ENCODE assay signal across 8 cellular contexts in genomic region chr6:87473419-87473903, GRCh38. TPM values are rescaled to one million over a fixed set of nuclear protein-coding genes. Genes with fewer than 3 reads are reported as not detected.
DNase-seq lines count a peak whose midpoint lies in the region; ATAC-seq and TF ChIP-seq lines count a peak whose summit lies in the region.

No MANE protein-coding gene starts in this region.

- H3K4me3 Mint-ChIP-seq in activated T-helper 17 cell treated with anti-CD3 and anti-CD28 coated beads, Interleukin-2, amount 50 U/mL, for 72 hours, result peak overlapping the region; percentile 86
- H3K4me3 Mint-ChIP-seq in progenitor cell of endocrine pancreas (ENCODE audit: low read depth), result peak overlapping the region; percentile 99

- H3K4me1 Mint-ChIP-seq in activated T-helper 17 cell treated with anti-CD3 and anti-CD28 coated beads, Interleukin-2, amount 50 U/mL, for 72 hours, result peaks cover 6% of the 10 kb centered on the region
- H3K4me1 Mint-ChIP-seq in progenitor cell of endocrine pancreas (ENCODE audit: low read depth), result peaks cover 11% of the 10 kb centered on the region

- DNase-seq in GM12864 (ENCODE audit: low read depth), result peak; percentile 12
- peak; percentile 75 for DNase-seq in NAMALWA (ENCODE audit: low spot score)
- peak; percentile 73 for DNase-seq in germinal center (ENCODE audit: low spot score)
- no peak for DNase-seq in progenitor cell of endocrine pancreas (ENCODE audit: low spot score, unreplicated experiment)
- DNase-seq in activated effector memory CD4-positive, alpha-beta T cell treated with anti-CD3 and anti-CD28 coated beads, Interleukin-2, amount 50 U/mL, for 16 hours, result no peak

- peaks cover 2% of the 10 kb centered on the region for H3K27me3 Mint-ChIP-seq in activated T-helper 17 cell treated with anti-CD3 and anti-CD28 coated beads, Interleukin-2, amount 50 U/mL, for 72 hours
- H3K27me3 Mint-ChIP-seq in progenitor cell of endocrine pancreas, result no peaks in the 10 kb centered on the region

- TF ChIP-seq CTCF in 22Rv1 (IDR thresholded peaks at IDR 0.05) (no peak), GM12864 (IDR thresholded peaks at IDR 0.05; ENCODE audit: low read depth, low read length, missing control alignments) (no peak), progenitor cell of endocrine pancreas (IDR thresholded peaks at IDR 0.05; ENCODE audit: unreplicated experiment) (no peak)

- no peaks in the 10 kb centered on the region for H3K9me3 Mint-ChIP-seq in activated T-helper 17 cell treated with anti-CD3 and anti-CD28 coated beads, Interleukin-2, amount 50 U/mL, for 72 hours
- H3K9me3 Mint-ChIP-seq in progenitor cell of endocrine pancreas (ENCODE audit: low read depth), result no peaks in the 10 kb centered on the region

- H3K27ac ChIP-seq in 22Rv1, result peak overlapping the region; percentile 80

- H3K36me3 Mint-ChIP-seq in activated T-helper 17 cell treated with anti-CD3 and anti-CD28 coated beads, Interleukin-2, amount 50 U/mL, for 72 hours (ENCODE audit: low read depth), result peaks cover 11% of the 10 kb centered on the region
- peaks cover 2% of the 10 kb centered on the region for H3K36me3 Mint-ChIP-seq in progenitor cell of endocrine pancreas (ENCODE audit: insufficient read depth)

- H3K4me3 ChIP-seq in GM12864 (ENCODE audit: low read depth, low read length), result peak overlapping the region; percentile 90

- H3K27ac Mint-ChIP-seq in activated T-helper 17 cell treated with anti-CD3 and anti-CD28 coated beads, Interleukin-2, amount 50 U/mL, for 72 hours, result peak overlapping the region; percentile 91
- H3K27ac Mint-ChIP-seq in progenitor cell of endocrine pancreas, result peak overlapping the region; percentile 98

- peak; percentile 77 for ATAC-seq in HG02642 (IDR thresholded peaks at IDR 0.05; ENCODE audit: poor library complexity, unreplicated experiment)
- peak; percentile 75 for ATAC-seq in activated T-helper 17 cell treated with anti-CD3 and anti-CD28 coated beads, Interleukin-2, amount 50 U/mL, for 72 hours (replicated peaks)

RNA-seq across cellular contexts. Expression of gene SLC35A1, which starts 0.7 kb away (rescaled TPM):
- 1 to 10 TPM; 3.3 to 9.4 TPM for total RNA-seq in activated T-helper 17 cell treated with anti-CD3 and anti-CD28 coated beads, Interleukin-2, amount 50 U/mL, for 72 hours
- 14.1 and 15.0 TPM in 2 replicates for total RNA-seq in progenitor cell of endocrine pancreas

Comparison
In these comparisons a context has a peak if more than half of its experiments do, and no peak if none do; other contexts are left out.
1. DNase-seq: peak in GM12864 (single experiment), NAMALWA (single experiment) and germinal center (single experiment); none in progenitor cell of endocrine pancreas (single experiment) and activated effector memory CD4-positive, alpha-beta T cell treated with anti-CD3 and anti-CD28 coated beads, Interleukin-2, amount 50 U/mL, for 16 hours (single experiment).